16 cellular contexts compared by ENCODE assay signal in genomic region chr7:43737467-43738127, GRCh38. TPM values are rescaled to one million over a fixed set of nuclear protein-coding genes. Genes with fewer than 3 reads are reported as not detected.
DNase-seq lines count a peak whose midpoint lies in the region; ATAC-seq, FAIRE-seq and TF ChIP-seq lines count a peak whose summit lies in the region.
"Had no signal": no experiment of that assay in that cellular context is flagged by ENCODE, and none has a peak within 500 bp of the region (broad histone marks: within the 10 kb centered on the region; RNA-seq: fewer than 3 reads in every experiment).

No MANE protein-coding gene starts in this region.

- H2AFZ ChIP-seq in GM12878 (ENCODE audit: control insufficient read depth, low read depth, low read length): peak overlapping the region; percentile 46
- H2AFZ ChIP-seq in mesenchymal stem cell (ENCODE audit: low read depth, low read length): no peak overlapping the region
- peak overlapping the region; percentile 38 for H2AFZ ChIP-seq in neuronal stem cell (ENCODE audit: low read length)

- no peaks in the 10 kb centered on the region for H3K79me1 ChIP-seq in mesenchymal stem cell (replicated peaks; ENCODE audit: low read length, poor library complexity, severe bottlenecking)
- H3K79me1 ChIP-seq in neuronal stem cell (ENCODE audit: low read depth, low read length): no peaks in the 10 kb centered on the region

- no peak overlapping the region for H2BK15ac ChIP-seq in mesenchymal stem cell (ENCODE audit: low read depth, poor library complexity, severe bottlenecking)
- H2BK15ac ChIP-seq in neuronal stem cell (ENCODE audit: low read length): peak overlapping the region; percentile 81

- H3K36me3 Mint-ChIP-seq in nephron progenitor cell (ENCODE audit: low read depth): no peaks in the 10 kb centered on the region
- H3K36me3 Mint-ChIP-seq: CD8-positive, alpha-beta T cell had no signal

- H3K9me3 Mint-ChIP-seq in nephron progenitor cell: no peaks in the 10 kb centered on the region
- H3K9me3 Mint-ChIP-seq: CD8-positive, alpha-beta T cell had no signal

- H4K8ac ChIP-seq in mesenchymal stem cell (ENCODE audit: low read length) (no peak overlapping the region), neuronal stem cell (ENCODE audit: low read depth, low read length) (no peak overlapping the region)

- H3K27me3 ChIP-seq in GM12878 (replicated peaks in 1 of 2; ENCODE audit: control insufficient read depth in 2 of 2, insufficient read depth in 2 of 2, low read length in 1 of 2): no peaks in the 10 kb centered on the region
- H3K27me3 ChIP-seq in mesenchymal stem cell (ENCODE audit: control insufficient read depth in 1 of 2, insufficient read depth in 1 of 2, low read length in 2 of 2): peaks cover 0 to 5% of the 10 kb centered on the region in 2 experiments
- H3K27me3 ChIP-seq in neuronal stem cell (ENCODE audit: control insufficient read depth in 3 of 3, insufficient read depth in 3 of 3, low read depth in 1 of 3, low read length in 3 of 3): peaks cover 0 to 3% (median 0%) of the 10 kb centered on the region in 3 experiments
- H3K27me3 ChIP-seq: BLaER1 treated with 17β-estradiol and CSF1 and Interleukin-3, amounts not matched to agents 10 nM and 100 nM had no signal

- no peaks in the 10 kb centered on the region for H4K20me1 ChIP-seq in GM12878 (ENCODE audit: control insufficient read depth, insufficient read depth)
- H4K20me1 ChIP-seq: BLaER1 treated with 17β-estradiol and CSF1 and Interleukin-3, amounts not matched to agents 10 nM and 100 nM had no signal

- H3K4me3 ChIP-seq in GM12878 (no peak overlapping the region), mesenchymal stem cell (ENCODE audit: insufficient read depth in 1 of 2, low read depth in 1 of 2, low read length in 2 of 2) (no peak overlapping the region), neuronal stem cell (ENCODE audit: low read length in 2 of 2) (peak overlapping the region in 1 of 2 donors; percentile 60)
- H3K4me3 ChIP-seq: BLaER1 treated with 17β-estradiol and CSF1 and Interleukin-3, amounts not matched to agents 10 nM and 100 nM; HAP-1 had no signal

- RAD21 ChIA-PET in GM12878 (lab: Charles Lee; ENCODE audit: unreplicated experiment): interaction anchor here (1.0 to 5.2 kb wide), 9 partner anchors 13 to 155 kb away, joined by 3 to 40 read pairs (median 13); partner anchors contain the start of genes BLVRA and STK17A

- FAIRE-seq in GM12891 (lab: Jason Lieb, UNC) (peak; percentile 28), GM12878 (lab: Jason Lieb, UNC) (no peak)

- H3K4me1 ChIP-seq in GM12878 (ENCODE audit: control insufficient read depth, insufficient read depth, low read length): peaks cover 18% of the 10 kb centered on the region
- no peaks in the 10 kb centered on the region for H3K4me1 ChIP-seq in mesenchymal stem cell (ENCODE audit: control insufficient read depth, insufficient read depth, low read depth, low read length)
- no peaks in the 10 kb centered on the region for H3K4me1 ChIP-seq in neuronal stem cell (ENCODE audit: control insufficient read depth in 2 of 2, insufficient read depth in 1 of 2, low read depth in 1 of 2, low read length in 2 of 2)
- H3K4me1 ChIP-seq: HAP-1 had no signal

- no peak for TF ChIP-seq RAD21 in GM12878 (IDR thresholded peaks at IDR 0.05; ENCODE audit: insufficient read depth, low read depth, low read length)

- H2AK5ac ChIP-seq in mesenchymal stem cell (ENCODE audit: low read length, severe bottlenecking) (no peak overlapping the region), neuronal stem cell (ENCODE audit: low read depth, low read length) (no peak overlapping the region)

- ATAC-seq in GM12878 (no peak), HG02759 (IDR thresholded peaks at IDR 0.05; ENCODE audit: unreplicated experiment) (no peak)
- ATAC-seq: CD8-positive, alpha-beta T cell had no signal

- TF ChIP-seq CTCF in GM12878 (IDR thresholded peaks at IDR 0.05 in 2 of 3, conservative IDR thresholded peaks at IDR 0.05 in 1 of 3; ENCODE audit: control insufficient read depth in 2 of 3, extremely low read depth in 1 of 3, insufficient read depth in 1 of 3, low read depth in 3 of 3, low read length in 3 of 3): no peak
- TF ChIP-seq CTCF in nephron progenitor cell (IDR thresholded peaks at IDR 0.05): no peak

- no peak overlapping the region for H3K27ac Mint-ChIP-seq in nephron progenitor cell
- H3K27ac Mint-ChIP-seq: B cell; CD8-positive, alpha-beta T cell had no signal

- no peaks in the 10 kb centered on the region for H3K79me2 ChIP-seq in GM12878 (ENCODE audit: control insufficient read depth, insufficient read depth, low read length)

- no peak overlapping the region for H3K23ac ChIP-seq in mesenchymal stem cell (ENCODE audit: low read length in 2 of 2)
- H3K23ac ChIP-seq in neuronal stem cell (ENCODE audit: low read depth, low read length, poor library complexity): peak overlapping the region; percentile 16

- 98% methylated on average over 5 of the region's 6 CpGs for WGBS in GM12878 (ENCODE audit: insufficient coverage, insufficient replicate concordance, low lambda C conversion rate, missing lambda C conversion rate)
- 91% methylated on average over 6 of the region's 6 CpGs for WGBS in mesenchymal stem cell
- WGBS in neuronal stem cell (ENCODE audit: extremely low coverage in 2 of 2, insufficient read length in 2 of 2, insufficient replicate concordance in 1 of 2), 2 donors: no CpG with 5 or more reads among the region's 6 CpGs

- POLR2A ChIA-PET in GM12878 (lab: Charles Lee): interaction anchor here (0.6 to 2.9 kb wide), 5 partner anchors 8 to 77 kb away, joined by 3 to 14 read pairs (median 4); no protein-coding TSS in a partner anchor

- H3K27me3 Mint-ChIP-seq in nephron progenitor cell (ENCODE audit: low read depth, poor library complexity): peaks cover 2% of the 10 kb centered on the region
- H3K27me3 Mint-ChIP-seq: B cell had no signal

- H3K4me1 Mint-ChIP-seq in nephron progenitor cell: peaks cover 20% of the 10 kb centered on the region
- H3K4me1 Mint-ChIP-seq: B cell had no signal

- in situ Hi-C loops in GM12878 (cut with MboI): no loop called here

- H3K9ac ChIP-seq in GM12878 (ENCODE audit: control insufficient read depth, insufficient read depth, low read length) (no peak overlapping the region), mesenchymal stem cell (ENCODE audit: low read length) (no peak overlapping the region), neuronal stem cell (ENCODE audit: low read depth, low read length, poor library complexity) (no peak overlapping the region)
- H3K9ac ChIP-seq: BLaER1 treated with 17β-estradiol and CSF1 and Interleukin-3, amounts not matched to agents 10 nM and 100 nM had no signal

- CTCF ChIA-PET in GM12878 (lab: Yijun Ruan, JAX): interaction anchor here (1.1 to 5.5 kb wide), 3 partner anchors 13 to 155 kb away, joined by 3 to 30 read pairs (median 3); partner anchors contain the start of gene STK17A

- H3K9me3 ChIP-seq in GM12878 (replicated peaks; ENCODE audit: control insufficient read depth, insufficient read depth, low read length) (no peaks in the 10 kb centered on the region; the same call in 1 of the 3 replicates), mesenchymal stem cell (ENCODE audit: control insufficient read depth, low read length) (no peaks in the 10 kb centered on the region), neuronal stem cell (replicated peaks in 1 of 2; ENCODE audit: control insufficient read depth in 2 of 2, insufficient read depth in 1 of 2, low read depth in 1 of 2, low read length in 2 of 2) (peaks cover 0 to 2% of the 10 kb centered on the region in 2 donors)

- no peak overlapping the region for H3K4me3 Mint-ChIP-seq in nephron progenitor cell
- H3K4me3 Mint-ChIP-seq: B cell; CD8-positive, alpha-beta T cell had no signal

- H4K91ac ChIP-seq in mesenchymal stem cell (ENCODE audit: low read length): peak overlapping the region; percentile 25
- H4K91ac ChIP-seq in neuronal stem cell (ENCODE audit: low read depth, low read length, poor library complexity): peak overlapping the region; percentile 72

- H3K18ac ChIP-seq in mesenchymal stem cell (ENCODE audit: low read depth in 1 of 2, low read length in 2 of 2) (no peak overlapping the region), neuronal stem cell (ENCODE audit: low read length) (no peak overlapping the region)

- H3K36me3 ChIP-seq in GM12878 (ENCODE audit: control insufficient read depth in 2 of 2, insufficient read depth in 2 of 2, low read length in 1 of 2) (no peaks in the 10 kb centered on the region), mesenchymal stem cell (ENCODE audit: control insufficient read depth in 1 of 2, insufficient read depth in 2 of 2, low read depth in 1 of 2, low read length in 2 of 2) (no peaks in the 10 kb centered on the region), neuronal stem cell (replicated peaks in 1 of 2; ENCODE audit: control insufficient read depth in 2 of 2, insufficient read depth in 2 of 2, low read length in 2 of 2) (no peaks in the 10 kb centered on the region)
- H3K36me3 ChIP-seq: BLaER1 treated with 17β-estradiol and CSF1 and Interleukin-3, amounts not matched to agents 10 nM and 100 nM; HAP-1 had no signal

- H3K4ac ChIP-seq in mesenchymal stem cell (ENCODE audit: low read depth in 1 of 2, low read length in 2 of 2) (no peak overlapping the region), neuronal stem cell (ENCODE audit: low read length) (no peak overlapping the region)

- intact Hi-C loops in GM12878 (cut with micrococcal nuclease; ENCODE audit: unreplicated experiment): no loop called here

- no TSS peak for BruUV-seq in GM12878 (replicated peaks; lab: Mats Ljungman, UMichigan)

- no peak for DNase-seq in GM12891 (ENCODE audit: insufficient read length, low spot score)
- DNase-seq in GM12878 (ENCODE audit: low read depth, low spot score): no peak
- no peak for DNase-seq in mesenchymal stem cell
- no peak for DNase-seq in neuronal stem cell (ENCODE audit: low spot score)
- DNase-seq in nephron progenitor cell: no peak
- DNase-seq in activated CD4-positive, alpha-beta T cell treated with anti-CD3 and anti-CD28 coated beads, Interleukin-2, amount 50 U/mL, for 48 hours: no peak
- DNase-seq: Calu3; CD8-positive, alpha-beta T cell; DMS79 treated with DMSO at 0.1 percent for 48 hours; GF-D8; IMR-90 had no signal

- H2BK120ac ChIP-seq in mesenchymal stem cell (ENCODE audit: low read depth, low read length) (no peak overlapping the region), neuronal stem cell (ENCODE audit: low read depth, low read length) (no peak overlapping the region)

- TF ChIP-seq POLR2A in GM12891 (IDR thresholded peaks at IDR 0.05; ENCODE audit: low read depth, low read length) (no peak), GM12878 (IDR thresholded peaks at IDR 0.05; ENCODE audit: low read depth, low read length) (no peak)

- H2BK5ac ChIP-seq in mesenchymal stem cell (ENCODE audit: low read depth, low read length, poor library complexity, severe bottlenecking) (no peak overlapping the region), neuronal stem cell (ENCODE audit: low read length) (peak overlapping the region; percentile 24)

- no peak for TF ChIP-seq EP300 in GM12878 (IDR thresholded peaks at IDR 0.05; ENCODE audit: borderline replicate concordance in 1 of 2, control insufficient read depth in 1 of 2, low read depth in 2 of 2, low read length in 2 of 2)

- H3K4me2 ChIP-seq in GM12878 (ENCODE audit: control insufficient read depth, insufficient read depth) (no peak overlapping the region), mesenchymal stem cell (ENCODE audit: low read length, poor library complexity, severe bottlenecking) (no peak overlapping the region), neuronal stem cell (ENCODE audit: insufficient read depth, low read length, poor library complexity, severe bottlenecking) (no peak overlapping the region)

- SMC1A ChIA-PET in GM12878 (lab: Charles Lee; ENCODE audit: uncharacterized antibody, unreplicated experiment): interaction anchor here (1.2 to 5.8 kb wide), 9 partner anchors 9 to 101 kb away, joined by 3 to 84 read pairs (median 9); partner anchors contain the start of gene BLVRA

- peak overlapping the region in 1 of 2 experiments; percentile 11 for H3K14ac ChIP-seq in mesenchymal stem cell (ENCODE audit: low read length in 2 of 2)
- H3K14ac ChIP-seq in neuronal stem cell (ENCODE audit: low read length): no peak overlapping the region

- H2BK12ac ChIP-seq in mesenchymal stem cell (ENCODE audit: low read length in 2 of 2) (no peak overlapping the region), neuronal stem cell (ENCODE audit: low read length) (peak overlapping the region; percentile 58)

- H3K27ac ChIP-seq in GM12878 (ENCODE audit: control insufficient read depth, insufficient read depth): no peak overlapping the region
- H3K27ac ChIP-seq in mesenchymal stem cell (ENCODE audit: low read length, poor library complexity, severe bottlenecking): no peak overlapping the region
- H3K27ac ChIP-seq in neuronal stem cell (replicated peaks; ENCODE audit: low read length): no peak overlapping the region
- H3K27ac ChIP-seq: BLaER1 treated with 17β-estradiol and CSF1 and Interleukin-3, amounts not matched to agents 10 nM and 100 nM; HL-60 had no signal

RNA-seq across cellular contexts. Expression of gene COA1, which starts 8.3 kb away (rescaled TPM):
- 66.7 TPM for polyA plus RNA-seq in GM12891 (2012; ENCODE audit: low read depth, missing spikeins)
- 530 and 536 TPM in 2 replicates for total RNA-seq in GM12878 (2013; cell fraction: nucleolus; rRNA removed)
- total RNA-seq in GM12878 (2014; rRNA removed) (87.1 and 102 TPM in 2 replicates), GM12878 (2014; rRNA removed; fragmentation: Illumina TruSeq; extraction: Trizol) (97.3 and 103 TPM in 2 replicates), GM12878 (2021) (83.1 and 84.9 TPM in 2 replicates)
- polyA plus RNA-seq in GM12878 (2011; ENCODE audit: low read depth): 75.1 TPM
- polyA plus RNA-seq in GM12878 (2011; rRNA removed) (109 and 117 TPM in 2 replicates), GM12878 (2014; fragmentation: Illumina TruSeq; extraction: Trizol) (122 and 171 TPM in 2 replicates), GM12878 (2014; fragmentation: Nextera tagmentation; extraction: Ambion mirVana) (100 to 1,000 TPM; 218 to 258 TPM), GM12878 (2014; rRNA removed) (105 and 126 TPM in 2 replicates), GM12878 (2016; fragmentation: Nextera tagmentation; extraction: Ambion mirVana) (100 to 1,000 TPM; 104 to 106 TPM)
- 98.4 and 113 TPM in 2 replicates for polyA plus RNA-seq in GM12878 (2011; cell fraction: cytosol; rRNA removed)
- polyA plus RNA-seq in GM12878 (2011; cell fraction: nucleus; rRNA removed): 98.0 and 106 TPM in 2 replicates
- polyA plus RNA-seq in GM12878 (2012): 80.5 and 85.8 TPM in 2 replicates
- 141 and 202 TPM in 2 replicates for polyA minus RNA-seq in GM12878 (2011; rRNA and poly(A)+ RNA removed)
- 22.2 and 26.7 TPM in 2 replicates for polyA minus RNA-seq in GM12878 (2011; cell fraction: cytosol; rRNA and poly(A)+ RNA removed)
- polyA minus RNA-seq in GM12878 (2011; cell fraction: nucleus; rRNA and poly(A)+ RNA removed): 105 and 157 TPM in 2 replicates
- 53.6 TPM for polyA plus RNA-seq in mesenchymal stem cell (2013, experiment 1 of 2)
- 55.1 TPM for polyA plus RNA-seq in mesenchymal stem cell (2013, experiment 2 of 2)
- polyA plus RNA-seq in neuronal stem cell (2013, experiment 1 of 2): 218 TPM
- polyA plus RNA-seq in neuronal stem cell (2013, experiment 2 of 2): 216 TPM

RNA-seq across cellular contexts. Expression of gene BLVRA, which starts 20.9 kb away (rescaled TPM):
- polyA plus RNA-seq in GM12891 (2012; ENCODE audit: low read depth, missing spikeins): 46.3 TPM
- total RNA-seq in GM12878 (2013; cell fraction: nucleolus; rRNA removed): 15.2 and 15.9 TPM in 2 replicates
- total RNA-seq in GM12878 (2014; rRNA removed) (61.7 and 63.3 TPM in 2 replicates), GM12878 (2014; rRNA removed; fragmentation: Illumina TruSeq; extraction: Trizol) (66.5 and 67.9 TPM in 2 replicates), GM12878 (2021) (66.9 and 73.7 TPM in 2 replicates)
- 43.7 TPM for polyA plus RNA-seq in GM12878 (2011; ENCODE audit: low read depth)
- polyA plus RNA-seq in GM12878 (2011; rRNA removed) (118 and 120 TPM in 2 replicates), GM12878 (2014; fragmentation: Illumina TruSeq; extraction: Trizol) (87.1 and 92.1 TPM in 2 replicates), GM12878 (2014; fragmentation: Nextera tagmentation; extraction: Ambion mirVana) (100 to 1,000 TPM; 187 to 198 TPM), GM12878 (2014; rRNA removed) (81.2 and 91.4 TPM in 2 replicates), GM12878 (2016; fragmentation: Nextera tagmentation; extraction: Ambion mirVana) (100 to 1,000 TPM; 113 TPM)
- polyA plus RNA-seq in GM12878 (2011; cell fraction: cytosol; rRNA removed): 96.3 and 97.6 TPM in 2 replicates
- 50.2 and 66.6 TPM in 2 replicates for polyA plus RNA-seq in GM12878 (2011; cell fraction: nucleus; rRNA removed)
- polyA plus RNA-seq in GM12878 (2012): 53.4 and 58.5 TPM in 2 replicates
- 46.7 and 73.4 TPM in 2 replicates for polyA minus RNA-seq in GM12878 (2011; rRNA and poly(A)+ RNA removed)
- 17.5 and 29.0 TPM in 2 replicates for polyA minus RNA-seq in GM12878 (2011; cell fraction: cytosol; rRNA and poly(A)+ RNA removed)
- polyA minus RNA-seq in GM12878 (2011; cell fraction: nucleus; rRNA and poly(A)+ RNA removed): 10.9 and 14.8 TPM in 2 replicates
- 66.7 TPM for polyA plus RNA-seq in mesenchymal stem cell (2013, experiment 1 of 2)
- polyA plus RNA-seq in mesenchymal stem cell (2013, experiment 2 of 2): 67.2 TPM
- polyA plus RNA-seq in neuronal stem cell (2013, experiment 1 of 2): 33.7 TPM
- 34.5 TPM for polyA plus RNA-seq in neuronal stem cell (2013, experiment 2 of 2)
